In genomic region chr10:60661627-60662026, GRCh38 we compare ENCODE assay signal across 15 cellular contexts.
DNase-seq lines count a peak whose midpoint lies in the region; ATAC-seq and TF ChIP-seq lines count a peak whose summit lies in the region.
"Had no signal": no experiment of that assay in that cellular context is flagged by ENCODE, and none has a peak within 500 bp of the region (broad histone marks: within the 10 kb centered on the region; RNA-seq: fewer than 3 reads in every experiment).

No MANE protein-coding gene starts in this region.

- no peaks in the 10 kb centered on the region for H3K27me3 ChIP-seq in CD4-positive, alpha-beta T cell (ENCODE audit: control insufficient read depth, insufficient read depth, low read length)

- no peak overlapping the region for H3K4me3 ChIP-seq in choroid plexus epithelial cell (ENCODE audit: low read depth, low read length)
- H3K4me3 ChIP-seq: coronary artery had no signal

- peak overlapping the region; percentile 22 for H3K27ac Mint-ChIP-seq in CD4-positive, alpha-beta T cell
- H3K27ac Mint-ChIP-seq in mesothelial cell of epicardium (peak overlapping the region; percentile 87), immature natural killer cell (no peak overlapping the region)
- H3K27ac Mint-ChIP-seq: CD4-positive, CD25-positive, alpha-beta regulatory T cell; T-helper 1 cell treated with Interleukin-12 subunit alpha and Interleukin-12 subunit beta and Interleukin-4 antibody, amounts not matched to agents 30 μg/mL and 1 μg/mL, for 36 hours had no signal

- no peaks in the 10 kb centered on the region for H3K27me3 Mint-ChIP-seq in CD4-positive, alpha-beta T cell
- no peaks in the 10 kb centered on the region for H3K27me3 Mint-ChIP-seq in mesothelial cell of epicardium (ENCODE audit: low read depth)
- no peaks in the 10 kb centered on the region for H3K27me3 Mint-ChIP-seq in immature natural killer cell (ENCODE audit: low read depth in 3 of 3)

- CTCF ChIA-PET in CD4-positive, alpha-beta T cell (lab: Charles Lee): interaction anchor here (1.3 kb wide), 1 partner anchor 11 kb away, joined by 3 read pairs; no protein-coding TSS in a partner anchor

- no peaks in the 10 kb centered on the region for H3K9me3 Mint-ChIP-seq in CD4-positive, alpha-beta T cell
- peaks cover 36% of the 10 kb centered on the region for H3K9me3 Mint-ChIP-seq in mesothelial cell of epicardium
- H3K9me3 Mint-ChIP-seq in immature natural killer cell: peaks cover 0 to 2% (median 0%) of the 10 kb centered on the region in 6 donors

- no peaks in the 10 kb centered on the region for H3K9me3 ChIP-seq in CD4-positive, alpha-beta T cell (ENCODE audit: control insufficient read depth, low read length)

- TF ChIP-seq CTCF in CD4-positive, alpha-beta T cell (IDR thresholded peaks at IDR 0.05): no peak
- TF ChIP-seq CTCF in choroid plexus epithelial cell (conservative IDR thresholded peaks at IDR 0.05; ENCODE audit: low read depth, low read length): no peak
- TF ChIP-seq CTCF in mesothelial cell of epicardium (IDR thresholded peaks at IDR 0.05; ENCODE audit: unreplicated experiment): no peak

- DNase-seq in CD4-positive, alpha-beta T cell: no peak
- DNase-seq in M059J (ENCODE audit: low read depth): peak; percentile 75
- peak; percentile 93 for DNase-seq in choroid plexus epithelial cell (ENCODE audit: low read depth)
- no peak for DNase-seq in mesothelial cell of epicardium (ENCODE audit: low spot score in 2 of 2, unreplicated experiment in 2 of 2)
- no peak for DNase-seq in immature natural killer cell
- no peak for DNase-seq in ureter (ENCODE audit: low spot score)
- DNase-seq in activated naive CD4-positive, alpha-beta T cell (lab: John Stamatoyannopoulos, UW): no peak
- DNase-seq: activated CD4-positive, alpha-beta T cell treated with anti-CD3 and anti-CD28 coated beads, Interleukin-2, amount 50 U/mL, for 4 hours; activated gamma-delta T cell treated with Interleukin-2 at 50 U/mL for 16 hours; CD4-positive, CD25-positive, alpha-beta regulatory T cell; NCI-H187; occipital lobe had no signal

- POLR2A ChIA-PET in CD4-positive, alpha-beta T cell (lab: Charles Lee): interaction anchor here (0.6 kb wide), 1 partner anchor 1238 kb away, joined by 3 read pairs; no protein-coding TSS in a partner anchor

- intact Hi-C loops in CD4-positive, alpha-beta T cell (cut with DNase I, micrococcal nuclease): loop anchor here in 1 of 2 experiments (5.0 kb wide), 2 partner anchors 71 to 106 kb away; no protein-coding TSS in a partner anchor

- H3K27ac ChIP-seq in CD4-positive, alpha-beta T cell (ENCODE audit: low read depth, low read length): no peak overlapping the region
- H3K27ac ChIP-seq: coronary artery had no signal

- ATAC-seq in CD4-positive, alpha-beta T cell (ENCODE audit: poor library complexity): no peak
- ATAC-seq in GM18858 (IDR thresholded peaks at IDR 0.05; ENCODE audit: unreplicated experiment): no peak

- H3K4me3 Mint-ChIP-seq in CD4-positive, alpha-beta T cell: no peak overlapping the region
- no peak overlapping the region for H3K4me3 Mint-ChIP-seq in mesothelial cell of epicardium
- no peak overlapping the region for H3K4me3 Mint-ChIP-seq in immature natural killer cell
- H3K4me3 Mint-ChIP-seq: CD4-positive, CD25-positive, alpha-beta regulatory T cell; T-helper 1 cell treated with Interleukin-12 subunit alpha and Interleukin-12 subunit beta and Interleukin-4 antibody, amounts not matched to agents 30 μg/mL and 1 μg/mL, for 36 hours had no signal

- H3K4me1 Mint-ChIP-seq in CD4-positive, alpha-beta T cell (ENCODE audit: low read depth): peaks cover 62% of the 10 kb centered on the region
- H3K4me1 Mint-ChIP-seq in mesothelial cell of epicardium (peaks cover 14% of the 10 kb centered on the region), immature natural killer cell (no peaks in the 10 kb centered on the region)
- H3K4me1 Mint-ChIP-seq: CD4-positive, CD25-positive, alpha-beta regulatory T cell had no signal

- H3K36me3 Mint-ChIP-seq in CD4-positive, alpha-beta T cell (ENCODE audit: low read depth): peaks cover 17% of the 10 kb centered on the region
- peaks cover 33% of the 10 kb centered on the region for H3K36me3 Mint-ChIP-seq in mesothelial cell of epicardium
- H3K36me3 Mint-ChIP-seq in immature natural killer cell: no peaks in the 10 kb centered on the region
- H3K36me3 Mint-ChIP-seq: CD4-positive, CD25-positive, alpha-beta regulatory T cell had no signal

Comparison
In these comparisons a context has a peak if more than half of its experiments do, and no peak if none do; other contexts are left out.
1. DNase-seq: peak in M059J (single experiment) and choroid plexus epithelial cell (single experiment); none in CD4-positive, alpha-beta T cell (0 of 10), mesothelial cell of epicardium (0 of 2), immature natural killer cell (0 of 3), ureter (single experiment) and activated naive CD4-positive, alpha-beta T cell (0 of 4).
2. H3K27ac Mint-ChIP-seq: peak in CD4-positive, alpha-beta T cell (single experiment) and mesothelial cell of epicardium (single experiment); none in immature natural killer cell (0 of 6).